ENCODE assay signal across 21 cellular contexts in the genomic region with DNA sequence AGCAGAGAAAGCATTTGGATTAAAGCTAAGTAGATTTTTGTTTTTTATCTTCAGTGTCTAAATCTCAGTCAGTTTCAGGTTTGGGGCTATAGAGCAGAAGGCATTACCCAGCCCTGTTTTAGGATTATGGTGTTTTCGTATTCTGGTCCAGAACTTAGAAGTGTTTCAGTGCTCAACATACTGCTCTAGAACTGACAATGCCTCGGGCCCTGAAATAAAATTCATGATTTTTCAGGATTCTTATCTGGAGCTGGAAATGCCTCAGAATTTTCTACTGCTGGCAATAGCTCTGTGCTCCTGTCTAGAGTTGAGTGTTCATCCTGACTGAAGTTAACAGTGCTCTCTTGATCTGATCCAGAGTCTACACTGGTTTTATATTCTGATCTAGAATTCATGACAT.
"Had no signal": no experiment of that assay in that cellular context is flagged by ENCODE, and none has a peak within 500 bp of the region (broad histone marks: within the 10 kb centered on the region; RNA-seq: fewer than 3 reads in every experiment).

No MANE protein-coding gene starts in this region.

- H3K4me2 ChIP-seq: KMS-11, SK-N-SH had no signal

- H3K9me3 ChIP-seq: SK-N-SH had no signal

- H3K4me3 ChIP-seq: K562 had no signal

- DNase-seq: Kasumi-1, MM.1S, NCI-H1092 treated with DMSO at 0.1 percent for 48 hours, NCI-H1436, NCI-H187, NCI-H2029, NCI-H2081 treated with DMSO at 0.1 percent for 48 hours, NCI-H2171, NCI-H226, NCI-H446, NCI-H510A, NCI-H524 treated with DMSO at 0.1 percent for 48 hours, NCI-H69, NCI-H774, Right ventricle myocardium superior, RPMI8226, SIG-M5, SK-N-SH had no signal

- H3K27ac ChIP-seq: HL-60, KMS-11 had no signal

- H3K9ac ChIP-seq: KMS-11, SK-N-SH had no signal

- ATAC-seq: K562 had no signal
